1 cellular context compared by ENCODE assay signal in the genomic region with DNA sequence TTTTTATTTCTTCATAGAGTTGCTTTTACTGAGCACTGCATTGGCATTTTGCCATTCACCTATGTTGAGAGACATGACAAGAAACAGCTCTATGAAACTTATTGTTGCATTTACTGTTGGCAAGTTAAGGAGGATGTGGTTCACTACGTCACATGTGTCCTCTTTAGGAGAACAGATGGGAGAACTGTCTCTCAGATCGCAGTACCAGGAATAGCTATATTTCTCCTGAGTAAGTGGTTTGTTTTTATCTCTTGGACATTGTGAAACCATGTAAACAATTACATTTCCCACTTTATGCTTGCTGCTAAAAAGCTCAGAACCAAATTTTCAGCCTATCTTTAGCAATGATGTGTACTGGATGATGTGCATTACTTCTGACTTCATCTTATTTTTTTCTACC.
TF ChIP-seq lines count a peak whose summit lies in the region.

No MANE protein-coding gene starts in this region.

TF ChIP-seq in H1, 55 proteins besides CTCF, POLR2A, EP300 and RAD21 (continued from another document):
- TF ChIP-seq SUZ12 (IDR thresholded peaks at IDR 0.05; ENCODE audit: low read length) (no peak), KDM1A (IDR thresholded peaks at IDR 0.05; ENCODE audit: borderline replicate concordance, low read length) (no peak), TEAD4 (IDR thresholded peaks at IDR 0.05; ENCODE audit: low read depth, low read length) (no peak), CHD1 (IDR thresholded peaks at IDR 0.05; ENCODE audit: low read depth, low read length) (no peak), RNF2 (IDR thresholded peaks at IDR 0.05; ENCODE audit: borderline replicate concordance, low read depth, low read length, missing control alignments, poor library complexity, severe bottlenecking) (no peak)
